11 cellular contexts compared by ENCODE assay signal in genomic region chr19:10763828-10764339, GRCh38. TPM values are rescaled to one million over a fixed set of nuclear protein-coding genes. Genes with fewer than 3 reads are reported as not detected.
DNase-seq lines count a peak whose midpoint lies in the region; ATAC-seq and TF ChIP-seq lines count a peak whose summit lies in the region.
"Had no signal": no experiment of that assay in that cellular context is flagged by ENCODE, and none has a peak within 500 bp of the region (broad histone marks: within the 10 kb centered on the region; RNA-seq: fewer than 3 reads in every experiment).

No MANE protein-coding gene starts in this region.

- H3K36me3 ChIP-seq in CD4-positive, CD25-positive, alpha-beta regulatory T cell (ENCODE audit: control insufficient read depth, insufficient read depth, low read length), result peaks cover 2% of the 10 kb centered on the region
- H3K36me3 ChIP-seq in tibial artery, result peaks cover 0 to 31% (median 11%) of the 10 kb centered on the region in 3 donors
- H3K36me3 ChIP-seq: neural progenitor cell had no signal

- H3K27ac Mint-ChIP-seq in CD4-positive, CD25-positive, alpha-beta regulatory T cell, result peak overlapping the region; percentile 92 to 94 (median 93)
- H3K27ac Mint-ChIP-seq in chondrocyte (ENCODE audit: unreplicated experiment) (peak overlapping the region; percentile 41), neural crest cell (ENCODE audit: unreplicated experiment) (peak overlapping the region; percentile 67)
- H3K27ac Mint-ChIP-seq: neural progenitor cell had no signal

- no peaks in the 10 kb centered on the region for H3K27me3 Mint-ChIP-seq in CD4-positive, CD25-positive, alpha-beta regulatory T cell
- H3K27me3 Mint-ChIP-seq in chondrocyte (ENCODE audit: low read depth), result no peaks in the 10 kb centered on the region
- no peaks in the 10 kb centered on the region for H3K27me3 Mint-ChIP-seq in neural crest cell (ENCODE audit: low read depth)

- peaks cover 13% of the 10 kb centered on the region for H3K36me3 Mint-ChIP-seq in CD4-positive, CD25-positive, alpha-beta regulatory T cell
- H3K36me3 Mint-ChIP-seq in chondrocyte (ENCODE audit: low read depth) (peaks cover 6% of the 10 kb centered on the region), neural crest cell (ENCODE audit: low read depth) (peaks cover 4% of the 10 kb centered on the region)

- no peak for ATAC-seq in CD4-positive, CD25-positive, alpha-beta regulatory T cell (ENCODE audit: low read depth in 2 of 2)
- ATAC-seq in activated CD4-positive, CD25-positive, alpha-beta regulatory T cell treated with anti-CD3 and anti-CD28 coated beads, Interleukin-2, amount 50 U/mL, for 24 hours, result no peak
- no peak for ATAC-seq in HG03196 (IDR thresholded peaks at IDR 0.05; ENCODE audit: unreplicated experiment)

- no peak for DNase-seq in CD4-positive, CD25-positive, alpha-beta regulatory T cell
- DNase-seq in HK-2 (ENCODE audit: unreplicated experiment) (peak; percentile 87), chondrocyte (ENCODE audit: low spot score) (no peak), neural crest cell (ENCODE audit: low read depth, low spot score) (no peak), COLO668 (lab: John Stamatoyannopoulos, UW; ENCODE audit: unreplicated experiment) (no peak), tibial artery (no peak)
- DNase-seq: DMS79 treated with DMSO at 0.1 percent for 48 hours had no signal

- peaks cover 7 to 70% (median 46%) of the 10 kb centered on the region in 4 donors for H3K4me1 Mint-ChIP-seq in CD4-positive, CD25-positive, alpha-beta regulatory T cell
- H3K4me1 Mint-ChIP-seq in chondrocyte (ENCODE audit: low read depth) (peaks cover 61% of the 10 kb centered on the region), neural crest cell (peaks cover 15% of the 10 kb centered on the region)

- TF ChIP-seq CTCF in chondrocyte (IDR thresholded peaks at IDR 0.05), result no peak
- TF ChIP-seq CTCF in neural crest cell (conservative IDR thresholded peaks at IDR 0.05), result no peak
- no peak for TF ChIP-seq CTCF in tibial artery (IDR thresholded peaks at IDR 0.05)

- intact Hi-C loops in tibial artery (cut with DNase I; ENCODE audit: low total_unique reads), result no loop called here

- H3K27me3 ChIP-seq in CD4-positive, CD25-positive, alpha-beta regulatory T cell (ENCODE audit: control insufficient read depth, insufficient read depth, low read length), result no peaks in the 10 kb centered on the region
- no peaks in the 10 kb centered on the region for H3K27me3 ChIP-seq in tibial artery
- H3K27me3 ChIP-seq: neural progenitor cell had no signal

- H3K27ac ChIP-seq in CD4-positive, CD25-positive, alpha-beta regulatory T cell (ENCODE audit: insufficient read depth, low read length, poor library complexity, severe bottlenecking), result peak overlapping the region; percentile 56
- no peak overlapping the region for H3K27ac ChIP-seq in tibial artery
- H3K27ac ChIP-seq: neural progenitor cell, VCaP had no signal

- H3K4me3 ChIP-seq in CD4-positive, CD25-positive, alpha-beta regulatory T cell (ENCODE audit: low read depth, low read length), result no peak overlapping the region
- H3K4me3 ChIP-seq in tibial artery, result no peak overlapping the region
- H3K4me3 ChIP-seq: neural progenitor cell had no signal

- H3K4me3 Mint-ChIP-seq in CD4-positive, CD25-positive, alpha-beta regulatory T cell, result peak overlapping the region in 2 of 4 donors; percentile 43 to 61
- no peak overlapping the region for H3K4me3 Mint-ChIP-seq in chondrocyte (ENCODE audit: unreplicated experiment)
- no peak overlapping the region for H3K4me3 Mint-ChIP-seq in neural crest cell
- H3K4me3 Mint-ChIP-seq: neural progenitor cell had no signal

- peaks cover 54% of the 10 kb centered on the region for H3K4me1 ChIP-seq in CD4-positive, CD25-positive, alpha-beta regulatory T cell (ENCODE audit: control insufficient read depth, insufficient read depth, low read length, poor library complexity, severe bottlenecking)
- H3K4me1 ChIP-seq in tibial artery, result peaks cover 0 to 62% (median 46%) of the 10 kb centered on the region in 4 donors
- H3K4me1 ChIP-seq: neural progenitor cell had no signal

- no peaks in the 10 kb centered on the region for H3K9me3 Mint-ChIP-seq in CD4-positive, CD25-positive, alpha-beta regulatory T cell
- H3K9me3 Mint-ChIP-seq in chondrocyte (ENCODE audit: low read depth) (no peaks in the 10 kb centered on the region), neural crest cell (no peaks in the 10 kb centered on the region)
- H3K9me3 Mint-ChIP-seq: neural progenitor cell had no signal

- H3K9me3 ChIP-seq in CD4-positive, CD25-positive, alpha-beta regulatory T cell (ENCODE audit: control insufficient read depth in 2 of 2, low read length in 2 of 2), result no peaks in the 10 kb centered on the region
- no peaks in the 10 kb centered on the region for H3K9me3 ChIP-seq in tibial artery

RNA-seq across cellular contexts. Expression of gene DNM2, which starts 46.0 kb away (rescaled TPM):
- 269 TPM for total RNA-seq in CD4-positive, CD25-positive, alpha-beta regulatory T cell
- 10 to 100 TPM; 61.8 to 63.6 (median 62.8) TPM for polyA plus RNA-seq in CD4-positive, CD25-positive, alpha-beta regulatory T cell
- total RNA-seq in chondrocyte (106 to 125 TPM (median 116 TPM) in 3 replicates), neural crest cell (117 TPM in 2 replicates)

Comparison
In these comparisons a context has a peak if more than half of its experiments do, and no peak if none do; other contexts are left out.
1. H3K27ac Mint-ChIP-seq: peak in every context shown above with its lines; median percentile 93 in CD4-positive, CD25-positive, alpha-beta regulatory T cell; 67 in neural crest cell; 41 in chondrocyte.